14 cellular contexts compared by ENCODE assay signal in the genomic region with DNA sequence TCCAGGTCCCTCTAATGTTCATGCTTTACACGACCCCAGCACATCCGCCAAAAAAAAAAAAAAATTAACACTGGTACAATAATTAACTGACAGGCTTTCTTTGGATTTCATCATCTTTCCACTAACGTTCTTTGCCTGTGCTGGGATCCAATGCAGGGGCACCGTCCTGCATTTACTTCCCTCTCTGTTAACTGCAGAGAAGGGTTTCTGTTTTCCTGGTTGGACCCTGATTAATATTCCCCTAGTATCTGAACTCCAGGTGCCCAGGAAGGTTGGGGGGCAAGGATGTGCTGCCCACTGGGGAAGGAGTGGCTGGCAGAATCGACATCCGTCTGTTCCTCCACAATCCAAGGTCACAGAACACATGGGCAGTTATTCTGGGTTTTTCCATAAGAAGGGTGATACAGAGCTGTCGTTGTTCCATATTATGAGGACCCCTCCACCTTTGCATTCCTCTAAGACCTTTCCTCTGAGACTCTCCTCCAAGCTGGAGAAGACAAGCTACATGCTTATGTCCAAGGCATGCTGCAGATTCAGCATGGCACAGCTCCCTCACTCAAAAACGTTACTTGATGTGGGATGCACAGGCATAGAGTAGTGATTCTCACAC. TPM values are rescaled to one million over a fixed set of nuclear protein-coding genes. Genes with fewer than 3 reads are reported as not detected.
DNase-seq lines count a peak whose midpoint lies in the region; ATAC-seq and TF ChIP-seq lines count a peak whose summit lies in the region.
"Had no signal": no experiment of that assay in that cellular context is flagged by ENCODE, and none has a peak within 500 bp of the region (broad histone marks: within the 10 kb centered on the region; RNA-seq: fewer than 3 reads in every experiment).

No MANE protein-coding gene starts in this region.

- no peaks in the 10 kb centered on the region for H3K9me3 Mint-ChIP-seq in CD8-positive, alpha-beta memory T cell
- H3K9me3 Mint-ChIP-seq in effector memory CD8-positive, alpha-beta T cell: no peaks in the 10 kb centered on the region

- DNase-seq in AML-193 (lab: John Stamatoyannopoulos, UW): peak; percentile 52 to 60
- no peak for DNase-seq in CD8-positive, alpha-beta memory T cell
- DNase-seq in Peyer's patch: no peak
- DNase-seq in effector memory CD8-positive, alpha-beta T cell: no peak
- DNase-seq in stimulated activated naive CD4-positive, alpha-beta T cell treated with Interleukin-2 at 50 U/mL for 16 hours (lab: John Stamatoyannopoulos, UW): no peak
- DNase-seq in NCI-H510A (lab: John Stamatoyannopoulos, UW): no peak
- no peak for DNase-seq in GM13977 (ENCODE audit: low spot score)
- DNase-seq: activated CD4-positive, CD25-positive, alpha-beta regulatory T cell; NCI-H226; pancreas; Right ventricle myocardium superior had no signal

- H3K27me3 ChIP-seq in CD8-positive, alpha-beta memory T cell (ENCODE audit: insufficient read depth, low read length, poor library complexity, severe bottlenecking): no peaks in the 10 kb centered on the region
- H3K27me3 ChIP-seq in Peyer's patch: no peaks in the 10 kb centered on the region

- H3K4me1 ChIP-seq in CD8-positive, alpha-beta memory T cell (ENCODE audit: insufficient read depth, low read length): peaks cover 66% of the 10 kb centered on the region
- H3K4me1 ChIP-seq in Peyer's patch: peaks cover 0 to 6% (median 3%) of the 10 kb centered on the region in 4 donors
- H3K4me1 ChIP-seq: pancreas had no signal

- H3K36me3 ChIP-seq in CD8-positive, alpha-beta memory T cell (ENCODE audit: insufficient read depth, low read length): no peaks in the 10 kb centered on the region
- H3K36me3 ChIP-seq in Peyer's patch: no peaks in the 10 kb centered on the region
- H3K36me3 ChIP-seq: pancreas had no signal

- peaks cover 66 to 82% (median 80%) of the 10 kb centered on the region in 3 donors for H3K4me1 Mint-ChIP-seq in CD8-positive, alpha-beta memory T cell
- H3K4me1 Mint-ChIP-seq in effector memory CD8-positive, alpha-beta T cell (ENCODE audit: low read depth in 2 of 2): peaks cover 51 to 55% of the 10 kb centered on the region in 2 donors

- TF ChIP-seq CTCF in Peyer's patch (IDR thresholded peaks at IDR 0.05) (no peak), GM13977 (IDR thresholded peaks at IDR 0.05; ENCODE audit: extremely low read depth, insufficient read depth, missing control alignments) (no peak)

- ATAC-seq in effector memory CD8-positive, alpha-beta T cell (replicated peaks): no peak
- ATAC-seq in GM18873 (IDR thresholded peaks at IDR 0.05; ENCODE audit: low FRiP score, unreplicated experiment): no peak

- H3K4me3 ChIP-seq in CD8-positive, alpha-beta memory T cell (ENCODE audit: low read length): peak overlapping the region; percentile 61
- H3K4me3 ChIP-seq in Peyer's patch: peak overlapping the region in 2 of 4 donors; percentile 9 to 10
- H3K4me3 ChIP-seq: pancreas had no signal

- no peak for TF ChIP-seq POLR2A in Peyer's patch (IDR thresholded peaks at IDR 0.05)

- no peaks in the 10 kb centered on the region for H3K9me3 ChIP-seq in CD8-positive, alpha-beta memory T cell (ENCODE audit: low read length)
- H3K9me3 ChIP-seq in Peyer's patch: no peaks in the 10 kb centered on the region
- H3K9me3 ChIP-seq: pancreas had no signal

- CTCF ChIA-PET in CD8-positive, alpha-beta memory T cell (lab: Charles Lee): interaction anchor here (1.0 to 1.3 kb wide), 2 partner anchors 8 to 18 kb away, joined by 3 to 4 read pairs; no protein-coding TSS in a partner anchor

- H3K27me3 Mint-ChIP-seq in CD8-positive, alpha-beta memory T cell: no peaks in the 10 kb centered on the region
- no peaks in the 10 kb centered on the region for H3K27me3 Mint-ChIP-seq in effector memory CD8-positive, alpha-beta T cell

- POLR2A ChIA-PET in CD8-positive, alpha-beta memory T cell (lab: Charles Lee): no interaction called here

- H3K27ac ChIP-seq in CD8-positive, alpha-beta memory T cell (ENCODE audit: low read depth, low read length): no peak overlapping the region
- H3K27ac ChIP-seq in Peyer's patch: peak overlapping the region in 3 of 4 donors; percentile 12 to 47 (median 28)
- H3K27ac ChIP-seq: pancreas had no signal

- peaks cover 0 to 8% (median 6%) of the 10 kb centered on the region in 3 donors for H3K36me3 Mint-ChIP-seq in CD8-positive, alpha-beta memory T cell
- H3K36me3 Mint-ChIP-seq in effector memory CD8-positive, alpha-beta T cell (ENCODE audit: insufficient read depth): peaks cover 15% of the 10 kb centered on the region

- H3K27ac Mint-ChIP-seq in CD8-positive, alpha-beta memory T cell: peak overlapping the region; percentile 80 to 97 (median 90)
- H3K27ac Mint-ChIP-seq in effector memory CD8-positive, alpha-beta T cell: peak overlapping the region; percentile 91 to 93

- H3K4me3 Mint-ChIP-seq in CD8-positive, alpha-beta memory T cell: peak overlapping the region; percentile 81 to 94 (median 93)
- peak overlapping the region; percentile 87 to 89 for H3K4me3 Mint-ChIP-seq in effector memory CD8-positive, alpha-beta T cell

- in situ Hi-C loops in GM13977 (cut with MboI; ENCODE audit: low pct_unique_long_range_greater_than_20kb, low sequenced_read_pairs, unreplicated experiment): no loop called here

RNA-seq across cellular contexts. Expression of gene LAIR1, which starts 4.5 kb away (rescaled TPM):
- 10 to 100 TPM; 12.9 to 13.1 TPM for total RNA-seq in CD8-positive, alpha-beta memory T cell
- 110 TPM for polyA plus RNA-seq in CD8-positive, alpha-beta memory T cell
- 10 to 100 TPM in 2 of 4 donors, 1 to 10 TPM in 2; 2.6 to 51.2 (median 10.0) TPM for total RNA-seq in Peyer's patch
- total RNA-seq: lung microvascular endothelial cell, MCF 10A had no signal

RNA-seq across cellular contexts. Expression of gene LILRA4, which starts 30.2 kb away (rescaled TPM):
- not detected for total RNA-seq in CD8-positive, alpha-beta memory T cell
- polyA plus RNA-seq in CD8-positive, alpha-beta memory T cell: not detected
- not detected for total RNA-seq in Peyer's patch
- total RNA-seq: lung microvascular endothelial cell, MCF 10A, Right ventricle myocardium superior had no signal
- polyA plus RNA-seq: pancreas had no signal

RNA-seq across cellular contexts. Expression of gene TTYH1, which starts 46.1 kb away (rescaled TPM):
- under 1 TPM in 1 of 2 experiments, not detected in 1; 0.66 TPM for total RNA-seq in CD8-positive, alpha-beta memory T cell
- polyA plus RNA-seq in CD8-positive, alpha-beta memory T cell: not detected
- under 1 TPM in 1 of 4 donors, not detected in 3; 0.35 TPM for total RNA-seq in Peyer's patch
- total RNA-seq: lung microvascular endothelial cell, MCF 10A had no signal

RNA-seq across cellular contexts. Expression of gene LILRA5, which starts 56.2 kb away (rescaled TPM):
- not detected for total RNA-seq in CD8-positive, alpha-beta memory T cell
- not detected for polyA plus RNA-seq in CD8-positive, alpha-beta memory T cell
- 1 to 10 TPM in 2 of 4 donors, not detected in 2; 1.9 to 4.1 TPM for total RNA-seq in Peyer's patch
- total RNA-seq: lung microvascular endothelial cell, MCF 10A had no signal

Comparison
In these comparisons a context has a peak if more than half of its experiments do, and no peak if none do; other contexts are left out.
1. DNase-seq: peak in AML-193 (2 of 2); none in CD8-positive, alpha-beta memory T cell (0 of 5), Peyer's patch (0 of 3), effector memory CD8-positive, alpha-beta T cell (0 of 3), stimulated activated naive CD4-positive, alpha-beta T cell treated with Interleukin-2 at 50 U/mL for 16 hours (single experiment), NCI-H510A (single experiment) and GM13977 (single experiment).